In the genomic region with DNA sequence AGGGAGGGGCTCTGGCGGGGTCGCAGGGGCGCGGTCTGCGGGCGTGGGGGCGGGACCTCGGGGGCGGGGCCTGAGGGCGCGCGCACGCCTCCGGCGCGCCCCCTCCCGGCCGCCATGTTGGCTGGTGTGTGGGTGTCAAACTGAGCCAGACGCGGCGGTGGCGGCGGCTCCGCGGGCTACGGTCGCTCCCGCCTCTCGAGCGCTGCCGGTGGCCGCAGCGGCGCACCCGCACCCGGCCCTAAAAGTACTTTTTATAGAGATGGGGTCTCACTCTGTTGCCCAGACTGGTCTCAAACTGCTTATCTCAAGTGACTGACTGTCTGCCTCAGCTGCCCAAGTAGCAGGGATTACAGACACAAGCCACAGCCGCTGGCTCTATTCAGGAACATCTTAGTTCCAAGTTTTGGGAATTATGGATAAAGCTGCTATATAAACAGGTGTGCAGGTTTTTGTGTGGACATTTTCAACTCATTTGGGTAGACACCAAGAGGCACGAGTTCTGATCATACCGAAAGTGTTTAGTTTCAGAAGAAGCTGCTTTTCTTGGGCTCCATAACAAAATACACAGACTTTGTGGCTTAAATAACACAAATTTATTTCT, we compare ENCODE assay signal across 8 cellular contexts. TPM values are rescaled to one million over a fixed set of nuclear protein-coding genes. Genes with fewer than 3 reads are reported as not detected.
DNase-seq lines count a peak whose midpoint lies in the region; ATAC-seq lines count a peak whose summit lies in the region.
"Not testable (repeated sequence)": the region's sequence is repeated elsewhere in the genome, so short reads cannot be mapped to it uniquely, and the experiment has no call there.

No MANE protein-coding gene starts in this region.

- no CpG with 5 or more reads among the region's 39 CpGs for WGBS in neuronal stem cell (ENCODE audit: extremely low coverage in 2 of 2, insufficient read length in 2 of 2, insufficient replicate concordance in 1 of 2), 2 donors

- not testable (repeated sequence) for H2BK120ac ChIP-seq in neuronal stem cell (ENCODE audit: low read depth, low read length)

- H3K23ac ChIP-seq in neuronal stem cell (ENCODE audit: low read depth, low read length, poor library complexity) = not testable (repeated sequence)

- not testable (repeated sequence) for H3K27me3 ChIP-seq in adipocyte (replicated peaks; ENCODE audit: control insufficient read depth, insufficient read depth, low read length); neuronal stem cell (ENCODE audit: control insufficient read depth in 3 of 3, insufficient read depth in 3 of 3, low read depth in 1 of 3, low read length in 3 of 3)

- H3K79me1 ChIP-seq in neuronal stem cell (ENCODE audit: low read depth, low read length) = not testable (repeated sequence)

- peak overlapping the region; percentile 28 for H3K4me2 ChIP-seq in neuronal stem cell (ENCODE audit: insufficient read depth, low read length, poor library complexity, severe bottlenecking)

- ATAC-seq in GM21528 (IDR thresholded peaks at IDR 0.05; ENCODE audit: low FRiP score, unreplicated experiment) = peak; percentile 81
- peak; percentile 67 for ATAC-seq in HG03460 (IDR thresholded peaks at IDR 0.05; ENCODE audit: unreplicated experiment)
- peak; percentile 98 for ATAC-seq in Right ventricle myocardium superior (ENCODE audit: poor library complexity)
- peak; percentile 69 for ATAC-seq in stimulated activated effector memory CD8-positive, alpha-beta T cell treated with anti-CD3 and anti-CD28 coated beads, Interleukin-12 subunit alpha, Interleukin-12 subunit beta, amount 100 ng/mL, for 72 hours

- H3K9ac ChIP-seq in ES-I3 (ENCODE audit: low read depth, low read length) (peak overlapping the region; percentile 40), adipocyte (ENCODE audit: low read length) (peak overlapping the region; percentile 66)
- not testable (repeated sequence) for H3K9ac ChIP-seq in neuronal stem cell (ENCODE audit: low read depth, low read length, poor library complexity)

- H3K9me3 ChIP-seq in ES-I3 (ENCODE audit: control insufficient read depth, insufficient read depth, low read length); adipocyte (ENCODE audit: control insufficient read depth, low read length); neuronal stem cell (replicated peaks in 1 of 2; ENCODE audit: control insufficient read depth in 2 of 2, insufficient read depth in 1 of 2, low read depth in 1 of 2, low read length in 2 of 2): not testable (repeated sequence)

- H3K9me3 Mint-ChIP-seq in T-helper 2 cell treated with Interferon-gamma antibody and Interleukin-4, amounts not matched to agents 5 μg/mL and 100 μg/mL, for 36 hours; stimulated activated effector memory CD8-positive, alpha-beta T cell treated with anti-CD3 and anti-CD28 coated beads, Interleukin-12 subunit alpha, Interleukin-12 subunit beta, amount 100 ng/mL, for 72 hours: not testable (repeated sequence)

- H2BK5ac ChIP-seq in neuronal stem cell (ENCODE audit: low read length) = not testable (repeated sequence)

- not testable (repeated sequence) for H3K36me3 Mint-ChIP-seq in T-helper 2 cell treated with Interferon-gamma antibody and Interleukin-4, amounts not matched to agents 5 μg/mL and 100 μg/mL, for 36 hours (ENCODE audit: low read depth)
- peaks cover 10% of the 10 kb centered on the region for H3K36me3 Mint-ChIP-seq in stimulated activated effector memory CD8-positive, alpha-beta T cell treated with anti-CD3 and anti-CD28 coated beads, Interleukin-12 subunit alpha, Interleukin-12 subunit beta, amount 100 ng/mL, for 72 hours

- H3K27me3 Mint-ChIP-seq in T-helper 2 cell treated with Interferon-gamma antibody and Interleukin-4, amounts not matched to agents 5 μg/mL and 100 μg/mL, for 36 hours (ENCODE audit: low read depth) = not testable (repeated sequence)

- peak; percentile 64 for DNase-seq in T-helper 2 cell treated with Interferon-gamma antibody and Interleukin-4, amounts not matched to agents 5 μg/mL and 100 μg/mL, for 36 hours (ENCODE audit: low spot score)
- DNase-seq in adipocyte (ENCODE audit: low read depth) = peak; percentile 71
- peak; percentile 86 for DNase-seq in Right ventricle myocardium superior
- DNase-seq in neuronal stem cell (ENCODE audit: low spot score) = peak; percentile 61
- DNase-seq in stimulated activated effector memory CD8-positive, alpha-beta T cell treated with anti-CD3 and anti-CD28 coated beads, Interleukin-12 subunit alpha, Interleukin-12 subunit beta, amount 100 ng/mL, for 72 hours (ENCODE audit: low spot score in 2 of 2) = peak; percentile 49 to 84

- not testable (repeated sequence) for H3K14ac ChIP-seq in neuronal stem cell (ENCODE audit: low read length)

- not testable (repeated sequence) for H2AFZ ChIP-seq in neuronal stem cell (ENCODE audit: low read length)

- not testable (repeated sequence) for H2BK15ac ChIP-seq in neuronal stem cell (ENCODE audit: low read length)

- H3K36me3 ChIP-seq in ES-I3 (ENCODE audit: insufficient read depth, low read length); adipocyte (ENCODE audit: control insufficient read depth, insufficient read depth, low read length, severe bottlenecking); neuronal stem cell (replicated peaks in 1 of 2; ENCODE audit: control insufficient read depth in 2 of 2, insufficient read depth in 2 of 2, low read length in 2 of 2): not testable (repeated sequence)

- H3K4me1 Mint-ChIP-seq in T-helper 2 cell treated with Interferon-gamma antibody and Interleukin-4, amounts not matched to agents 5 μg/mL and 100 μg/mL, for 36 hours (ENCODE audit: low read depth); stimulated activated effector memory CD8-positive, alpha-beta T cell treated with anti-CD3 and anti-CD28 coated beads, Interleukin-12 subunit alpha, Interleukin-12 subunit beta, amount 100 ng/mL, for 72 hours: not testable (repeated sequence)

- peak overlapping the region; percentile 63 for H3K4me3 Mint-ChIP-seq in T-helper 2 cell treated with Interferon-gamma antibody and Interleukin-4, amounts not matched to agents 5 μg/mL and 100 μg/mL, for 36 hours
- peak overlapping the region; percentile 46 for H3K4me3 Mint-ChIP-seq in stimulated activated effector memory CD8-positive, alpha-beta T cell treated with anti-CD3 and anti-CD28 coated beads, Interleukin-12 subunit alpha, Interleukin-12 subunit beta, amount 100 ng/mL, for 72 hours

- not testable (repeated sequence) for H3K18ac ChIP-seq in neuronal stem cell (ENCODE audit: low read length)

- H3K4ac ChIP-seq in neuronal stem cell (ENCODE audit: low read length) = not testable (repeated sequence)

- H4K8ac ChIP-seq in neuronal stem cell (ENCODE audit: low read depth, low read length) = not testable (repeated sequence)

- intact Hi-C loops in Right ventricle myocardium superior (cut with DNase I) = not testable (repeated sequence)

- H3K27ac Mint-ChIP-seq in T-helper 2 cell treated with Interferon-gamma antibody and Interleukin-4, amounts not matched to agents 5 μg/mL and 100 μg/mL, for 36 hours = peak overlapping the region; percentile 52
- H3K27ac Mint-ChIP-seq in stimulated activated effector memory CD8-positive, alpha-beta T cell treated with anti-CD3 and anti-CD28 coated beads, Interleukin-12 subunit alpha, Interleukin-12 subunit beta, amount 100 ng/mL, for 72 hours = peak overlapping the region; percentile 93

- H3K4me3 ChIP-seq in adipocyte (ENCODE audit: low read length) = peak overlapping the region; percentile 68
- peak overlapping the region in 1 of 2 donors; percentile 34 for H3K4me3 ChIP-seq in neuronal stem cell (ENCODE audit: low read length in 2 of 2)

- H2BK12ac ChIP-seq in neuronal stem cell (ENCODE audit: low read length) = not testable (repeated sequence)

- not testable (repeated sequence) for H4K91ac ChIP-seq in neuronal stem cell (ENCODE audit: low read depth, low read length, poor library complexity)

- H3K27ac ChIP-seq in neuronal stem cell (replicated peaks; ENCODE audit: low read length) = peak overlapping the region; percentile 36

- not testable (repeated sequence) for H3K4me1 ChIP-seq in ES-I3 (ENCODE audit: insufficient read depth, low read length); adipocyte (ENCODE audit: control insufficient read depth, insufficient read depth, low read length); neuronal stem cell (ENCODE audit: control insufficient read depth in 2 of 2, insufficient read depth in 1 of 2, low read depth in 1 of 2, low read length in 2 of 2)

- H2AK5ac ChIP-seq in neuronal stem cell (ENCODE audit: low read depth, low read length) = not testable (repeated sequence)

RNA-seq across cellular contexts. Expression of a gene that starts 16.2 kb away (rescaled TPM):
- total RNA-seq in Right ventricle myocardium superior = 1.5 TPM
- polyA plus RNA-seq in neuronal stem cell (2013, experiment 1 of 2) = not detected
- polyA plus RNA-seq in neuronal stem cell (2013, experiment 2 of 2) = 0.08 TPM
